ENCODE assay signal across 8 cellular contexts in the genomic region with DNA sequence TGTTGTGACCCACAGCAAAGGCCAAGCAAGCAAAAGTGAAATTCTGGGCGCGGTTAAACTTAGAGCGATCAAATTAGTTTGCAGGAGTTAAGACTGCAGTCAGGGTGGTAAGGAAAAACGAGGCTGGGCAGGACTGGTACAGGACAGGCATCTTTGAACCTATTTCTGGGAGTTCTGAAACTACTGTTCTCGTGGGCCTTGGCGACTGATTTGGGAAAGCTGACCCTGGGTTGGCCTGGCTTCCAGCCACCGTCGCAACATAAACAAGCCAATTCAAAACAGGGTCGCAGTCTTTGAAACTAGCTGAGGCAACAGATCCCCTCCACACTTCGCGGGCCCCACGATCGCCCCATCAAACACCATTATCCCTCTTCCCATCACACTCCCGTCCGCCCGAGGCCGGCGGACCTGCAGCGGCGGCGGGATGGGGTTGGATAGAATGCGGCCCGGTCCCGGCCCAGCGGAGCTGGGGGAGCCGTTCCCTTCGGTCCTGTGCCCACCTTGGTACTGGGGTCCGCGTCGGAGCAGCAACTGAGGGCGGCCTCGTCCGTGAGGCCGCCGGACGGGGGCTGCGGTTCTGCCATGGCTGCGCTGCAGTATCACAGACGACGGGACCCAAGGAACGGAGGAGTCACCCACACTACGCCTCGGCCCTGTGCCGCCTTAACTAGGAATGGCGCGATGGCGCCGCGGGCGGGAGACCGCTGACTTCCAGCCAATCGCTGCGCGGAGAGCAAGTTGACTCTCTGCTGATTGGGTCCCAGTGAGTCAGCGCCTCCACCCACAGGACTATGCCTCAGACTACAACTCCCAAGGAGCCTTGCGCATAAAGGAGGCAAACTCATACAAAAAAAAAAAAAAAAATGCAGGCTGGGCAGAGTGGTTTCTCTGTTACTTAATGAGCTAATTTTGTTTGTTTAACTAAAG. TPM values are rescaled to one million over a fixed set of nuclear protein-coding genes. Genes with fewer than 3 reads are reported as not detected.
DNase-seq lines count a peak whose midpoint lies in the region; ATAC-seq and TF ChIP-seq lines count a peak whose summit lies in the region.

A gene (minus strand): TSS at position 675 of the 927 bp plus-strand sequence. CDS start 91 bp downstream, at position 584.

- TF ChIP-seq CTCF in left ventricle myocardium inferior (IDR thresholded peaks at IDR 0.05; ENCODE audit: borderline replicate concordance) (no peak), progenitor cell of endocrine pancreas (IDR thresholded peaks at IDR 0.05; ENCODE audit: unreplicated experiment) (no peak)

- peaks cover 27% of the 10 kb centered on the region for H3K36me3 Mint-ChIP-seq in progenitor cell of endocrine pancreas (ENCODE audit: insufficient read depth)

- peak within 1 kb of the TSS; percentile 76 for H3K27ac ChIP-seq in angular gyrus (ENCODE audit: low read depth, low read length)
- H3K27ac ChIP-seq in left ventricle myocardium inferior (replicated peaks): peak within 1 kb of the TSS; percentile 91

- ATAC-seq in GM18498 (IDR thresholded peaks at IDR 0.05; ENCODE audit: unreplicated experiment): peak; percentile 99
- peak; percentile 99 for ATAC-seq in HG02938 (IDR thresholded peaks at IDR 0.05; ENCODE audit: unreplicated experiment)

- peaks cover 14% of the 10 kb centered on the region for H3K36me3 ChIP-seq in left ventricle myocardium inferior

- DNase-seq in NCI-H187 (lab: John Stamatoyannopoulos, UW): peak; percentile 57 to 91
- DNase-seq in T-helper 2 cell: peak; percentile 87 to 99 (median 94)
- peak; percentile 98 for DNase-seq in left ventricle myocardium inferior
- DNase-seq in progenitor cell of endocrine pancreas (ENCODE audit: low spot score, unreplicated experiment): peak; percentile 89
- DNase-seq in ureter (ENCODE audit: low spot score): peak; percentile 98

- no peaks in the 10 kb centered on the region for H3K27me3 Mint-ChIP-seq in progenitor cell of endocrine pancreas

- H3K9me3 ChIP-seq in left ventricle myocardium inferior (replicated peaks): peaks cover 21% of the 10 kb centered on the region

- peaks cover 11% of the 10 kb centered on the region for H3K9me3 Mint-ChIP-seq in progenitor cell of endocrine pancreas (ENCODE audit: low read depth)

- peak within 1 kb of the TSS; percentile 85 for H3K4me3 Mint-ChIP-seq in progenitor cell of endocrine pancreas (ENCODE audit: low read depth)

- H3K4me1 Mint-ChIP-seq in progenitor cell of endocrine pancreas (ENCODE audit: low read depth): peaks cover 8% of the 10 kb centered on the region

- intact Hi-C loops in left ventricle myocardium inferior (cut with micrococcal nuclease): no loop called here

- peak within 1 kb of the TSS; percentile 81 for H3K4me3 ChIP-seq in left ventricle myocardium inferior

- no peaks in the 10 kb centered on the region for H3K27me3 ChIP-seq in left ventricle myocardium inferior (ENCODE audit: low read depth)

- peaks cover 18% of the 10 kb centered on the region for H3K4me1 ChIP-seq in left ventricle myocardium inferior

- H3K27ac Mint-ChIP-seq in progenitor cell of endocrine pancreas: peak within 1 kb of the TSS; percentile 97

RNA-seq across cellular contexts. Expression of the gene that starts here (rescaled TPM):
- total RNA-seq in left ventricle myocardium inferior (84.6 TPM), progenitor cell of endocrine pancreas (97.9 and 101 TPM in 2 replicates), ureter (74.5 TPM)

Comparison
In these comparisons a context has a peak if more than half of its experiments do, and no peak if none do; other contexts are left out.
1. Peak in every context shown above with its lines: DNase-seq, ATAC-seq, H3K4me3 ChIP-seq and H3K27ac ChIP-seq.